16 cellular contexts compared by ENCODE assay signal in genomic region chr2:128552806-128553551, GRCh38.
DNase-seq lines count a peak whose midpoint lies in the region; ATAC-seq and TF ChIP-seq lines count a peak whose summit lies in the region.
"Had no signal": no experiment of that assay in that cellular context is flagged by ENCODE, and none has a peak within 500 bp of the region (broad histone marks: within the 10 kb centered on the region; RNA-seq: fewer than 3 reads in every experiment).

No MANE protein-coding gene starts in this region.

- DNase-seq in AG10803 (ENCODE audit: low read depth): peak; percentile 36
- DNase-seq in fibroblast of mammary gland (ENCODE audit: low read depth): peak; percentile 47
- peak; percentile 71 for DNase-seq in mesenteric fat pad (ENCODE audit: low spot score)
- DNase-seq in T1000 (lab: John Stamatoyannopoulos, UW): no peak
- DNase-seq in activated naive CD4-positive, alpha-beta T cell (lab: John Stamatoyannopoulos, UW): no peak
- no peak for DNase-seq in progenitor cell of endocrine pancreas (ENCODE audit: low spot score, unreplicated experiment)
- no peak for DNase-seq in mucosa of descending colon
- DNase-seq: NCI-H1436, NCI-H2029 treated with DMSO at 0.1 percent for 48 hours, NCI-H510A, NCI-H82, SHP77 had no signal

- no peaks in the 10 kb centered on the region for H4K20me1 ChIP-seq in BLaER1 treated with 17β-estradiol and CSF1 and Interleukin-3, amounts not matched to agents 10 nM and 100 nM

- H3K27me3 Mint-ChIP-seq in progenitor cell of endocrine pancreas: peaks cover 14% of the 10 kb centered on the region
- H3K27me3 Mint-ChIP-seq: IgD-negative memory B cell had no signal

- peaks cover 0 to 8% (median 0%) of the 10 kb centered on the region in 11 experiments; a peak in 5 of 22 replicates for H3K9me3 ChIP-seq in BLaER1 treated with 17β-estradiol and CSF1 and Interleukin-3, amounts not matched to agents 10 nM and 100 nM (replicated peaks in 1 of 11)
- H3K9me3 ChIP-seq in mucosa of descending colon: no peaks in the 10 kb centered on the region

- intact Hi-C loops in mucosa of descending colon (cut with DNase I, micrococcal nuclease): no loop called here

- no peak for TF ChIP-seq CTCF in AG10803 (conservative IDR thresholded peaks at IDR 0.05; ENCODE audit: low read length)
- no peak for TF ChIP-seq CTCF in fibroblast of mammary gland (conservative IDR thresholded peaks at IDR 0.05; ENCODE audit: control insufficient read depth, insufficient read depth, low read depth, low read length)
- no peak for TF ChIP-seq CTCF in progenitor cell of endocrine pancreas (IDR thresholded peaks at IDR 0.05; ENCODE audit: unreplicated experiment)
- no peak for TF ChIP-seq CTCF in mucosa of descending colon (IDR thresholded peaks at IDR 0.05)

- no peaks in the 10 kb centered on the region for H3K36me3 ChIP-seq in BLaER1 treated with 17β-estradiol and CSF1 and Interleukin-3, amounts not matched to agents 10 nM and 100 nM
- H3K36me3 ChIP-seq in mucosa of descending colon (ENCODE audit: low read depth): no peaks in the 10 kb centered on the region

- H3K4me3 ChIP-seq in AG10803 (ENCODE audit: low read length): no peak overlapping the region
- no peak overlapping the region for H3K4me3 ChIP-seq in BLaER1 treated with 17β-estradiol and CSF1 and Interleukin-3, amounts not matched to agents 10 nM and 100 nM
- no peak overlapping the region for H3K4me3 ChIP-seq in fibroblast of mammary gland (ENCODE audit: control insufficient read depth, low read depth, low read length)
- no peak overlapping the region for H3K4me3 ChIP-seq in mucosa of descending colon

- no peaks in the 10 kb centered on the region for H3K9me3 Mint-ChIP-seq in progenitor cell of endocrine pancreas (ENCODE audit: low read depth)
- H3K9me3 Mint-ChIP-seq: IgD-negative memory B cell had no signal

- no peaks in the 10 kb centered on the region for H3K27me3 ChIP-seq in BLaER1 treated with 17β-estradiol and CSF1 and Interleukin-3, amounts not matched to agents 10 nM and 100 nM

- H3K4me1 ChIP-seq in BLaER1 treated with 17β-estradiol and CSF1 and Interleukin-3, amounts not matched to agents 10 nM and 100 nM: peaks cover 19 to 54% (median 46%) of the 10 kb centered on the region in 10 experiments
- no peaks in the 10 kb centered on the region for H3K4me1 ChIP-seq in mucosa of descending colon (ENCODE audit: low read depth)

- ATAC-seq in mucosa of descending colon: no peak
- ATAC-seq: HCT116, Panc1 had no signal

- no peak overlapping the region; a peak in 1 of 22 replicates for H3K27ac ChIP-seq in BLaER1 treated with 17β-estradiol and CSF1 and Interleukin-3, amounts not matched to agents 10 nM and 100 nM

- no peaks in the 10 kb centered on the region for H3K4me1 Mint-ChIP-seq in progenitor cell of endocrine pancreas (ENCODE audit: low read depth)
- H3K4me1 Mint-ChIP-seq: IgD-negative memory B cell had no signal

- peak overlapping the region in 9 of 11 experiments; percentile 13 to 69 (median 55); a peak in 15 of 22 replicates for H3K4me2 ChIP-seq in BLaER1 treated with 17β-estradiol and CSF1 and Interleukin-3, amounts not matched to agents 10 nM and 100 nM

- H3K36me3 Mint-ChIP-seq in progenitor cell of endocrine pancreas (ENCODE audit: insufficient read depth): no peaks in the 10 kb centered on the region
- H3K36me3 Mint-ChIP-seq: IgD-negative memory B cell had no signal

- H3K9ac ChIP-seq in BLaER1 treated with 17β-estradiol and CSF1 and Interleukin-3, amounts not matched to agents 10 nM and 100 nM: no peak overlapping the region; a peak in 2 of 22 replicates

- H3K4me3 Mint-ChIP-seq in progenitor cell of endocrine pancreas (ENCODE audit: low read depth): no peak overlapping the region
- H3K4me3 Mint-ChIP-seq: IgD-negative memory B cell had no signal

- H3K27ac Mint-ChIP-seq in progenitor cell of endocrine pancreas: no peak overlapping the region

Comparison
In these comparisons a context has a peak if more than half of its experiments do, and no peak if none do; other contexts are left out.
1. DNase-seq: peak in AG10803 (single experiment), fibroblast of mammary gland (single experiment) and mesenteric fat pad (single experiment); none in T1000 (single experiment), activated naive CD4-positive, alpha-beta T cell (0 of 4), progenitor cell of endocrine pancreas (single experiment) and mucosa of descending colon (0 of 3).